ENCODE assay signal across 12 cellular contexts in genomic region chr22:39947488-39948216, GRCh38. TPM values are rescaled to one million over a fixed set of nuclear protein-coding genes. Genes with fewer than 3 reads are reported as not detected.
A peak's percentile ranks its signal among the peaks of the same experiment; 100 is the strongest.
DNase-seq lines count a peak whose midpoint lies in the region; ATAC-seq and TF ChIP-seq lines count a peak whose summit lies in the region.
"Had no signal": no experiment of that assay in that cellular context is flagged by ENCODE, and none has a peak within 500 bp of the region (broad histone marks: within the 10 kb centered on the region; RNA-seq: fewer than 3 reads in every experiment).

No MANE protein-coding gene starts in this region.

- peak; percentile 75 for DNase-seq in DMS153 (lab: John Stamatoyannopoulos, UW)
- peak; percentile 33 for DNase-seq in NCI-H774 (lab: John Stamatoyannopoulos, UW)
- DNase-seq in immature natural killer cell: no peak
- DNase-seq in A673 (ENCODE audit: low spot score): no peak
- DNase-seq in NCI-H1436 treated with DMSO at 0.1 percent for 48 hours (lab: John Stamatoyannopoulos, UW): no peak
- DNase-seq in globus pallidus (ENCODE audit: low spot score): no peak
- DNase-seq: activated CD4-positive, CD25-positive, alpha-beta regulatory T cell; cortex of kidney had no signal

- H3K9me3 Mint-ChIP-seq in immature natural killer cell: no peaks in the 10 kb centered on the region

- peaks cover 74 to 88% of the 10 kb centered on the region in 2 donors for H3K4me1 Mint-ChIP-seq in immature natural killer cell

- H3K27ac ChIP-seq in BLaER1 (no peak overlapping the region), A673 (ENCODE audit: low read depth, low read length, poor library complexity, severe bottlenecking) (no peak overlapping the region)
- H3K27ac ChIP-seq: SJSA1 had no signal

- no peak overlapping the region for H3K4me3 Mint-ChIP-seq in immature natural killer cell

- POLR2A ChIA-PET in A673 (lab: Charles Lee; ENCODE audit: low non-redundant PET): no interaction called here

- H3K36me3 Mint-ChIP-seq in immature natural killer cell: peaks cover 21 to 27% (median 25%) of the 10 kb centered on the region in 3 donors

- intact Hi-C loops in A673 (cut with micrococcal nuclease; ENCODE audit: unreplicated experiment): no loop called here

- peaks cover 50% of the 10 kb centered on the region for H3K4me1 ChIP-seq in BLaER1
- H3K4me1 ChIP-seq in A673 (ENCODE audit: insufficient read depth, low read length, poor library complexity, severe bottlenecking): no peaks in the 10 kb centered on the region
- H3K4me1 ChIP-seq: SJSA1 had no signal

- H3K9me3 ChIP-seq in BLaER1 (no peaks in the 10 kb centered on the region), A673 (ENCODE audit: low read depth, low read length, poor library complexity, severe bottlenecking) (no peaks in the 10 kb centered on the region)
- H3K9me3 ChIP-seq: SJSA1 had no signal

- no peak for TF ChIP-seq CTCF in A673 (conservative IDR thresholded peaks at IDR 0.05; ENCODE audit: low read depth, low read length)

- H3K4me3 ChIP-seq in BLaER1 (no peak overlapping the region), A673 (ENCODE audit: low read depth, low read length, poor library complexity, severe bottlenecking) (no peak overlapping the region)
- H3K4me3 ChIP-seq: SJSA1 had no signal

- H3K27me3 Mint-ChIP-seq in immature natural killer cell (ENCODE audit: low read depth in 3 of 3): peaks cover 0 to 2% (median 0%) of the 10 kb centered on the region in 3 donors

- no peak overlapping the region for H3K9ac ChIP-seq in BLaER1

- no TSS peak for BruUV-seq in A673 (replicated peaks; lab: Mats Ljungman, UMichigan)

- H3K4me2 ChIP-seq in BLaER1: peak overlapping the region; percentile 58; the same call in 1 of the 2 replicates

- H3K27me3 ChIP-seq in BLaER1: no peaks in the 10 kb centered on the region
- H3K27me3 ChIP-seq in A673 (replicated peaks; ENCODE audit: insufficient read depth, low read depth, low read length, poor library complexity): no peaks in the 10 kb centered on the region
- H3K27me3 ChIP-seq: SJSA1 had no signal

- H3K27ac Mint-ChIP-seq in immature natural killer cell: peak overlapping the region in 4 of 6 donors; percentile 35 to 69 (median 52)

- H4K20me1 ChIP-seq in BLaER1: no peaks in the 10 kb centered on the region

- CTCF ChIA-PET in A673 (lab: Charles Lee): no interaction called here

- ATAC-seq in HG02938 (IDR thresholded peaks at IDR 0.05; ENCODE audit: unreplicated experiment): no peak
- ATAC-seq: activated naive CD4-positive, alpha-beta T cell treated with anti-CD3 and anti-CD28 coated beads, Interleukin-2, amount 50 U/mL, for 72 hours had no signal

- no peaks in the 10 kb centered on the region for H3K36me3 ChIP-seq in BLaER1
- no peaks in the 10 kb centered on the region for H3K36me3 ChIP-seq in A673 (ENCODE audit: insufficient read depth, low read length, poor library complexity, severe bottlenecking)
- H3K36me3 ChIP-seq: SJSA1 had no signal

RNA-seq across cellular contexts. Expression of gene TMA7B, which starts 12.5 kb away (rescaled TPM):
- polyA plus RNA-seq in immature natural killer cell: 1 to 10 TPM in 2 of 3 donors, not detected in 1; 1.4 to 2.1 TPM
- not detected in 2 replicates for total RNA-seq in A673 (2021)
- total RNA-seq: SJSA1 had no signal

RNA-seq across cellular contexts. Expression of gene GRAP2, which starts 46.8 kb away (rescaled TPM):
- polyA plus RNA-seq in immature natural killer cell: 10 to 100 TPM; 41.7 to 67.5 (median 46.0) TPM
- total RNA-seq in A673 (2021): not detected in 2 replicates

RNA-seq across cellular contexts. Expression of gene FAM83F, which starts 47.1 kb away (rescaled TPM):
- not detected for polyA plus RNA-seq in immature natural killer cell
- not detected in 2 replicates for total RNA-seq in A673 (2021)
- total RNA-seq: SJSA1 had no signal

RNA-seq across cellular contexts. Expression of gene ENTHD1, which starts 54.1 kb away (rescaled TPM):
- polyA plus RNA-seq in immature natural killer cell: not detected
- not detected in 2 replicates for total RNA-seq in A673 (2021)
- total RNA-seq: SJSA1 had no signal

Comparison
In these comparisons a context has a peak if more than half of its experiments do, and no peak if none do; other contexts are left out.
1. DNase-seq: peak in DMS153 (single experiment) and NCI-H774 (single experiment); none in immature natural killer cell (0 of 3), A673 (single experiment), NCI-H1436 treated with DMSO at 0.1 percent for 48 hours (single experiment) and globus pallidus (single experiment).